In genomic region chr5:10461041-10461440, GRCh38 we compare ENCODE assay signal across 16 cellular contexts. TPM values are rescaled to one million over a fixed set of nuclear protein-coding genes. Genes with fewer than 3 reads are reported as not detected.
A peak's percentile ranks its signal among the peaks of the same experiment; 100 is the strongest.
DNase-seq lines count a peak whose midpoint lies in the region; ATAC-seq and TF ChIP-seq lines count a peak whose summit lies in the region.
"Had no signal": no experiment of that assay in that cellular context is flagged by ENCODE, and none has a peak within 500 bp of the region (broad histone marks: within the 10 kb centered on the region; RNA-seq: fewer than 3 reads in every experiment).

No MANE protein-coding gene starts in this region.

- H3K4me2 ChIP-seq in BLaER1: peak overlapping the region; percentile 49

- no peaks in the 10 kb centered on the region for H3K9me3 ChIP-seq in BLaER1
- H3K9me3 ChIP-seq in Panc1 (ENCODE audit: control insufficient read depth, insufficient read depth, low read depth, low read length): no peaks in the 10 kb centered on the region
- no peaks in the 10 kb centered on the region for H3K9me3 ChIP-seq in spleen
- H3K9me3 ChIP-seq: BE2C, Caco-2 had no signal

- no peaks in the 10 kb centered on the region for H3K36me3 Mint-ChIP-seq in activated T-helper 1 cell treated with anti-CD3 and anti-CD28 coated beads, Interleukin-12 subunit alpha, Interleukin-12 subunit beta, Interleukin-2, Interleukin-4 antibody, amounts not matched to agents 30 ng/mL and 10 ng/mL and 1 ng/mL, durations not matched to agents 14 hours and 24 hours and 36 hours (ENCODE audit: low read depth)

- TF ChIP-seq CTCF in Panc1 (IDR thresholded peaks at IDR 0.05): no peak
- no peak for TF ChIP-seq CTCF in spleen (IDR thresholded peaks at IDR 0.05 in 8 of 11, conservative IDR thresholded peaks at IDR 0.05 in 3 of 11)

- 94 to 98% (median 96%) methylated on average over 12 of the region's 12 CpGs for WGBS in spleen, 5 donors

- H3K4me1 ChIP-seq in BLaER1: peaks cover 58% of the 10 kb centered on the region
- peaks cover 40% of the 10 kb centered on the region for H3K4me1 ChIP-seq in Panc1 (ENCODE audit: control insufficient read depth, insufficient read depth, low read length)
- H3K4me1 ChIP-seq in spleen: peaks cover 3 to 38% (median 21%) of the 10 kb centered on the region in 6 donors
- H3K4me1 ChIP-seq: Caco-2 had no signal

- CTCF ChIA-PET in Panc1 (lab: Charles Lee): no interaction called here

- TF ChIP-seq POLR2A in spleen (IDR thresholded peaks at IDR 0.05): no peak

- H3K4me1 Mint-ChIP-seq in activated T-helper 1 cell treated with anti-CD3 and anti-CD28 coated beads, Interleukin-12 subunit alpha, Interleukin-12 subunit beta, Interleukin-2, Interleukin-4 antibody, amounts not matched to agents 30 ng/mL and 10 ng/mL and 1 ng/mL, durations not matched to agents 14 hours and 24 hours and 36 hours (ENCODE audit: low read depth): no peaks in the 10 kb centered on the region
- H3K4me1 Mint-ChIP-seq: CD8-positive, alpha-beta memory T cell had no signal

- H3K4me3 ChIP-seq in BLaER1 (no peak overlapping the region), Panc1 (ENCODE audit: low read depth in 2 of 2, low read length in 2 of 2) (no peak overlapping the region), spleen (no peak overlapping the region)

- H3K36me3 ChIP-seq in BLaER1: no peaks in the 10 kb centered on the region
- H3K36me3 ChIP-seq in Panc1 (ENCODE audit: control insufficient read depth, insufficient read depth, low read length): no peaks in the 10 kb centered on the region
- H3K36me3 ChIP-seq in spleen: peaks cover 0 to 32% (median 0%) of the 10 kb centered on the region in 6 donors
- H3K36me3 ChIP-seq: BE2C had no signal

- H3K27me3 ChIP-seq in BLaER1: no peaks in the 10 kb centered on the region
- no peaks in the 10 kb centered on the region for H3K27me3 ChIP-seq in Panc1 (ENCODE audit: control insufficient read depth, insufficient read depth, low read length)
- H3K27me3 ChIP-seq in spleen (replicated peaks in 1 of 7): peaks cover 0 to 4% (median 0%) of the 10 kb centered on the region in 7 donors
- H3K27me3 ChIP-seq: BE2C had no signal

- intact Hi-C loops in Panc1 (cut with micrococcal nuclease; ENCODE audit: unreplicated experiment) (no loop called here), spleen (cut with DNase I; ENCODE audit: low total_unique reads) (no loop called here)
- intact Hi-C loops in activated T-helper 1 cell treated with anti-CD3 and anti-CD28 coated beads, Interleukin-12 subunit alpha, Interleukin-12 subunit beta, Interleukin-2, Interleukin-4 antibody, amounts not matched to agents 30 ng/mL and 10 ng/mL and 1 ng/mL, durations not matched to agents 14 hours and 24 hours and 36 hours (cut with micrococcal nuclease): no loop called here

- H3K27ac ChIP-seq in BLaER1 (no peak overlapping the region), Panc1 (ENCODE audit: low read length) (peak overlapping the region; percentile 51; the same call in 1 of the 2 replicates), spleen (peak overlapping the region in 1 of 8 donors; percentile 48)

- ATAC-seq in Panc1: no peak
- ATAC-seq in GM21786 (IDR thresholded peaks at IDR 0.05; ENCODE audit: unreplicated experiment): no peak
- ATAC-seq in HG02610 (IDR thresholded peaks at IDR 0.05; ENCODE audit: unreplicated experiment): no peak
- ATAC-seq: HepG2 had no signal

- no peaks in the 10 kb centered on the region for H3K9me3 Mint-ChIP-seq in activated T-helper 1 cell treated with anti-CD3 and anti-CD28 coated beads, Interleukin-12 subunit alpha, Interleukin-12 subunit beta, Interleukin-2, Interleukin-4 antibody, amounts not matched to agents 30 ng/mL and 10 ng/mL and 1 ng/mL, durations not matched to agents 14 hours and 24 hours and 36 hours
- H3K9me3 Mint-ChIP-seq: CD8-positive, alpha-beta memory T cell; HFFc6 had no signal

- no peak overlapping the region for H3K27ac Mint-ChIP-seq in activated T-helper 1 cell treated with anti-CD3 and anti-CD28 coated beads, Interleukin-12 subunit alpha, Interleukin-12 subunit beta, Interleukin-2, Interleukin-4 antibody, amounts not matched to agents 30 ng/mL and 10 ng/mL and 1 ng/mL, durations not matched to agents 14 hours and 24 hours and 36 hours

- no peak for DNase-seq in Panc1 (ENCODE audit: low read depth, low spot score)
- peak; percentile 64 for DNase-seq in mesenteric fat pad (ENCODE audit: low spot score)
- peak; percentile 51 for DNase-seq in spleen
- DNase-seq in activated T-helper 1 cell treated with anti-CD3 and anti-CD28 coated beads, Interleukin-12 subunit alpha, Interleukin-12 subunit beta, Interleukin-2, Interleukin-4 antibody, amounts not matched to agents 30 ng/mL and 10 ng/mL and 1 ng/mL, durations not matched to agents 14 hours and 24 hours and 36 hours (ENCODE audit: low spot score): no peak
- DNase-seq: Caco-2; CD8-positive, alpha-beta memory T cell; DND-41; GDM1; GOT3; HCEC 1CT; HFFc6 had no signal

- no peak overlapping the region for H3K9ac ChIP-seq in BLaER1

- in situ Hi-C loops in Panc1 (cut with HindIII; ENCODE audit: low pct_unique_long_range_greater_than_20kb, low sequenced_read_pairs): no loop called here

- no peak overlapping the region for H3K4me3 Mint-ChIP-seq in activated T-helper 1 cell treated with anti-CD3 and anti-CD28 coated beads, Interleukin-12 subunit alpha, Interleukin-12 subunit beta, Interleukin-2, Interleukin-4 antibody, amounts not matched to agents 30 ng/mL and 10 ng/mL and 1 ng/mL, durations not matched to agents 14 hours and 24 hours and 36 hours
- H3K4me3 Mint-ChIP-seq: CD8-positive, alpha-beta memory T cell; HFFc6 had no signal

- peaks cover 2% of the 10 kb centered on the region for H3K27me3 Mint-ChIP-seq in activated T-helper 1 cell treated with anti-CD3 and anti-CD28 coated beads, Interleukin-12 subunit alpha, Interleukin-12 subunit beta, Interleukin-2, Interleukin-4 antibody, amounts not matched to agents 30 ng/mL and 10 ng/mL and 1 ng/mL, durations not matched to agents 14 hours and 24 hours and 36 hours (ENCODE audit: insufficient read depth)

- BruUV-seq in Panc1 (replicated peaks; lab: Mats Ljungman, UMichigan): no TSS peak

- no peaks in the 10 kb centered on the region for H4K20me1 ChIP-seq in BLaER1

- POLR2A ChIA-PET in Panc1 (lab: Charles Lee): no interaction called here

RNA-seq across cellular contexts. Expression of gene ROPN1L, which starts 19.4 kb away (rescaled TPM):
- 3.0 TPM for total RNA-seq in Panc1 (2021; ENCODE audit: unreplicated experiment)
- polyA plus RNA-seq in Panc1 (2012; ENCODE audit: insufficient read length): 3.3 TPM
- total RNA-seq in mesenteric fat pad: 0.93 TPM
- 10 to 100 TPM in 5 of 7 donors, 1 to 10 TPM in 2; 7.5 to 27.9 (median 15.7) TPM for total RNA-seq in spleen
- polyA plus RNA-seq in spleen: 1 to 10 TPM; 2.0 to 7.7 (median 2.4) TPM
- 0.16 and 0.20 TPM in 2 replicates for total RNA-seq in activated T-helper 1 cell treated with anti-CD3 and anti-CD28 coated beads, Interleukin-12 subunit alpha, Interleukin-12 subunit beta, Interleukin-2, Interleukin-4 antibody, amounts not matched to agents 30 ng/mL and 10 ng/mL and 1 ng/mL, durations not matched to agents 14 hours and 24 hours and 36 hours
- total RNA-seq: HepG2 had no signal
- polyA plus RNA-seq: HepG2 had no signal

Comparison
In these comparisons a context has a peak if more than half of its experiments do, and no peak if none do; other contexts are left out.
1. DNase-seq: peak in mesenteric fat pad (single experiment) and spleen (single experiment); none in Panc1 (single experiment) and activated T-helper 1 cell treated with anti-CD3 and anti-CD28 coated beads, Interleukin-12 subunit alpha, Interleukin-12 subunit beta, Interleukin-2, Interleukin-4 antibody, amounts not matched to agents 30 ng/mL and 10 ng/mL and 1 ng/mL, durations not matched to agents 14 hours and 24 hours and 36 hours (single experiment).